12 cellular contexts compared by ENCODE assay signal in genomic region chr4:128675083-128675482, GRCh38.
A peak's percentile ranks its signal among the peaks of the same experiment; 100 is the strongest.
DNase-seq lines count a peak whose midpoint lies in the region; ATAC-seq and TF ChIP-seq lines count a peak whose summit lies in the region.
"Had no signal": no experiment of that assay in that cellular context is flagged by ENCODE, and none has a peak within 500 bp of the region (broad histone marks: within the 10 kb centered on the region; RNA-seq: fewer than 3 reads in every experiment).

No MANE protein-coding gene starts in this region.

- DNase-seq in GM12865 (ENCODE audit: low read depth): peak; percentile 84
- no peak for DNase-seq in dorsolateral prefrontal cortex
- DNase-seq in NK-92 treated with Interleukin-12 subunit alpha and Interleukin-12 subunit beta, amount 100 ng/mL, for 24 hours (lab: John Stamatoyannopoulos, UW): no peak
- DNase-seq in stimulated activated naive CD8-positive, alpha-beta T cell treated with anti-CD3 and anti-CD28 coated beads, Interleukin-15, Interleukin-2, amounts not matched to agents 100 U/mL and 50 U/mL, for 24 hours: no peak
- DNase-seq in AG08396 (ENCODE audit: low spot score): no peak
- DNase-seq in EL: no peak
- DNase-seq: C1 segment of cervical spinal cord, caudate nucleus, NCI-H526 treated with DMSO at 0.1 percent for 48 hours, testis had no signal

- H3K27ac ChIP-seq in dorsolateral prefrontal cortex: peak overlapping the region in 34 of 59 donors; percentile 6 to 79 (median 50)

- no peaks in the 10 kb centered on the region for H3K27me3 ChIP-seq in dorsolateral prefrontal cortex
- H3K27me3 ChIP-seq: testis had no signal

- peak; percentile 9 for TF ChIP-seq CTCF in GM12865 (IDR thresholded peaks at IDR 0.05; ENCODE audit: insufficient read depth, low read depth, low read length, missing control alignments)
- peak in 13 of 56 donors; percentile 10 to 35 (median 15) for TF ChIP-seq CTCF in dorsolateral prefrontal cortex (IDR thresholded peaks at IDR 0.05 in 54 of 56, conservative IDR thresholded peaks at IDR 0.05 in 2 of 56; ENCODE audit: low read depth in 1 of 56, partially characterized antibody in 56 of 56)

- intact Hi-C loops in dorsolateral prefrontal cortex (cut with DNase I): loop anchor here in 1 of 2 donors (10.0 kb wide), 1 partner anchor 290 kb away; no protein-coding TSS in a partner anchor

- peak; percentile 78 for ATAC-seq in GM19468 (IDR thresholded peaks at IDR 0.05; ENCODE audit: extremely low read depth, unreplicated experiment)
- ATAC-seq in HG03103 (IDR thresholded peaks at IDR 0.05; ENCODE audit: low read depth, unreplicated experiment): peak; percentile 86
- ATAC-seq in stimulated activated naive CD8-positive, alpha-beta T cell treated with anti-CD3 and anti-CD28 coated beads, Interleukin-15, Interleukin-2, amounts not matched to agents 100 U/mL and 50 U/mL, for 24 hours: no peak

- peak overlapping the region; percentile 17; the same call in 1 of the 2 replicates for H3K4me3 ChIP-seq in GM12865 (ENCODE audit: low read depth, low read length)
- peak overlapping the region in 1 of 59 donors; percentile 35 for H3K4me3 ChIP-seq in dorsolateral prefrontal cortex
- H3K4me3 ChIP-seq: testis had no signal
